Comparison of ENCODE assay signal across 10 cellular contexts in the genomic region with DNA sequence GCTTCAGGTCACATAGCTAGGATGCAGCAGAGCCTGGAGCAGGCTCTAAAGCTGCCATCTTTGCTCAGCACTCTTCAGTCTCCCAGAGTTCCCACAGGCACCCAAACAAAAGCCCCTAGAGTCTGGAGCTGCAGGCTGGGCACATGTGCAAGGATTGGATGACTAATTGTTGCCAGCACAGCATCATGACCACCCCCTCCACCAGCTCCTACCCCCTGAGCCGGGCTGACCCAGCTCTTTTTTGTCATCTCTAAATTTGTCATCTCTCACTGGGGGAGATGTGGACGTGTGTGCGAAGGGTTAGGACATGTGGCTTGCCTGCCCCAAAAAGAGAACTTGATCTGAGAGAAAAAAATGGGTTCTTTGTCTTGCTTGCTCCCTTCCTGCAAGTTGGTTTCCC. TPM values are rescaled to one million over a fixed set of nuclear protein-coding genes. Genes with fewer than 3 reads are reported as not detected.
DNase-seq lines count a peak whose midpoint lies in the region; ATAC-seq and TF ChIP-seq lines count a peak whose summit lies in the region.
"Had no signal": no experiment of that assay in that cellular context is flagged by ENCODE, and none has a peak within 500 bp of the region (broad histone marks: within the 10 kb centered on the region; RNA-seq: fewer than 3 reads in every experiment).

No MANE protein-coding gene starts in this region.

- H3K4me3 Mint-ChIP-seq in stimulated activated memory B cell treated with anti-CD40 and anti-IgM and Interleukin-4, amounts not matched to agents 10 μg/mL and 1 μg/mL and 100 μg/mL, for 72 hours: no peak overlapping the region

- no peak for TF ChIP-seq POLR2A in prostate gland (IDR thresholded peaks at IDR 0.05)

- TF ChIP-seq CTCF in HL-60 (IDR thresholded peaks at IDR 0.05; ENCODE audit: insufficient read depth, low read length): no peak
- TF ChIP-seq CTCF in left ventricle myocardium inferior (IDR thresholded peaks at IDR 0.05; ENCODE audit: borderline replicate concordance): no peak
- TF ChIP-seq CTCF in prostate gland (IDR thresholded peaks at IDR 0.05): no peak

- H3K9me3 Mint-ChIP-seq in stimulated activated memory B cell treated with anti-CD40 and anti-IgM and Interleukin-4, amounts not matched to agents 10 μg/mL and 1 μg/mL and 100 μg/mL, for 72 hours: no peaks in the 10 kb centered on the region

- peaks cover 15% of the 10 kb centered on the region for H3K27me3 Mint-ChIP-seq in stimulated activated memory B cell treated with anti-CD40 and anti-IgM and Interleukin-4, amounts not matched to agents 10 μg/mL and 1 μg/mL and 100 μg/mL, for 72 hours

- 48% methylated on average over 3 of the region's 3 CpGs for WGBS in prostate gland

- peaks cover 8% of the 10 kb centered on the region for H3K4me1 Mint-ChIP-seq in stimulated activated memory B cell treated with anti-CD40 and anti-IgM and Interleukin-4, amounts not matched to agents 10 μg/mL and 1 μg/mL and 100 μg/mL, for 72 hours

- H3K36me3 Mint-ChIP-seq in stimulated activated memory B cell treated with anti-CD40 and anti-IgM and Interleukin-4, amounts not matched to agents 10 μg/mL and 1 μg/mL and 100 μg/mL, for 72 hours: no peaks in the 10 kb centered on the region

- peak; percentile 64 for ATAC-seq in stimulated activated memory B cell treated with anti-CD40 and anti-IgM and Interleukin-4, amounts not matched to agents 10 μg/mL and 1 μg/mL and 100 μg/mL, for 72 hours
- ATAC-seq in HG03280 (IDR thresholded peaks at IDR 0.05; ENCODE audit: unreplicated experiment) (no peak), GM18519 (IDR thresholded peaks at IDR 0.05; ENCODE audit: low FRiP score, unreplicated experiment) (no peak)

- H3K9me3 ChIP-seq in left ventricle myocardium inferior (replicated peaks) (no peaks in the 10 kb centered on the region), prostate gland (no peaks in the 10 kb centered on the region)
- H3K9me3 ChIP-seq: body of pancreas had no signal

- H3K27me3 ChIP-seq in HL-60 (ENCODE audit: insufficient read depth, poor library complexity, severe bottlenecking) (no peaks in the 10 kb centered on the region), left ventricle myocardium inferior (ENCODE audit: low read depth) (peaks cover 43% of the 10 kb centered on the region), prostate gland (replicated peaks; ENCODE audit: insufficient read depth) (no peaks in the 10 kb centered on the region)
- H3K27me3 ChIP-seq: body of pancreas had no signal

- peak overlapping the region; percentile 53 for H3K27ac Mint-ChIP-seq in stimulated activated memory B cell treated with anti-CD40 and anti-IgM and Interleukin-4, amounts not matched to agents 10 μg/mL and 1 μg/mL and 100 μg/mL, for 72 hours

- H3K4me3 ChIP-seq in HL-60 (replicated peaks; ENCODE audit: insufficient read depth, low read length) (no peak overlapping the region), left ventricle myocardium inferior (no peak overlapping the region), prostate gland (no peak overlapping the region)
- H3K4me3 ChIP-seq: body of pancreas had no signal

- peak overlapping the region; percentile 64 for H3K27ac ChIP-seq in HL-60 (replicated peaks)
- H3K27ac ChIP-seq in left ventricle myocardium inferior (replicated peaks): peak overlapping the region; percentile 95
- peak overlapping the region in 1 of 2 donors; percentile 59 for H3K27ac ChIP-seq in prostate gland

- peak in 1 of 2 experiments; percentile 36 for DNase-seq in HL-60 (ENCODE audit: low read depth in 1 of 2, low spot score in 1 of 2)
- peak; percentile 46 to 59 for DNase-seq in activated T-cell treated with anti-CD3 and anti-CD28 coated beads, Interleukin-2, amount 50 U/mL, for 48 hours
- no peak for DNase-seq in left ventricle myocardium inferior
- no peak for DNase-seq in prostate gland (ENCODE audit: low spot score)
- no peak for DNase-seq in superior temporal gyrus (ENCODE audit: extremely low spot score)
- DNase-seq: NCI-H774 had no signal

- H3K4me1 ChIP-seq in left ventricle myocardium inferior (peaks cover 23% of the 10 kb centered on the region), prostate gland (replicated peaks) (no peaks in the 10 kb centered on the region)
- H3K4me1 ChIP-seq: body of pancreas had no signal

- intact Hi-C loops in left ventricle myocardium inferior (cut with micrococcal nuclease): no loop called here
- intact Hi-C loops in prostate gland (cut with DNase I): no loop called here

- no peaks in the 10 kb centered on the region for H3K36me3 ChIP-seq in left ventricle myocardium inferior
- H3K36me3 ChIP-seq in prostate gland: no peaks in the 10 kb centered on the region

RNA-seq across cellular contexts. Expression of gene MMP19, which starts 4.3 kb away (rescaled TPM):
- total RNA-seq in left ventricle myocardium inferior: 2.2 TPM
- total RNA-seq in prostate gland: 1 to 10 TPM in 1 of 2 donors, under 1 TPM in 1; 0.46 to 2.6 TPM

RNA-seq across cellular contexts. Expression of gene DNAJC14, which starts 17.6 kb away (rescaled TPM):
- total RNA-seq in left ventricle myocardium inferior: 18.6 TPM
- total RNA-seq in prostate gland: 10 to 100 TPM; 58.0 to 79.6 TPM

RNA-seq across cellular contexts. Expression of gene ORMDL2, which starts 29.2 kb away (rescaled TPM):
- 13.3 TPM for total RNA-seq in left ventricle myocardium inferior
- total RNA-seq in prostate gland: 10 to 100 TPM; 23.1 to 29.3 TPM

RNA-seq across cellular contexts. Expression of gene SARNP, which starts 29.5 kb away (rescaled TPM):
- total RNA-seq in left ventricle myocardium inferior: 53.2 TPM
- total RNA-seq in prostate gland: 10 to 100 TPM; 65.9 to 75.9 TPM

Comparison
In these comparisons a context has a peak if more than half of its experiments do, and no peak if none do; other contexts are left out.
1. DNase-seq: peak in activated T-cell treated with anti-CD3 and anti-CD28 coated beads, Interleukin-2, amount 50 U/mL, for 48 hours (2 of 2); none in left ventricle myocardium inferior (single experiment), prostate gland (single experiment) and superior temporal gyrus (single experiment).